Comparison of ENCODE assay signal across 19 cellular contexts in the genomic region with DNA sequence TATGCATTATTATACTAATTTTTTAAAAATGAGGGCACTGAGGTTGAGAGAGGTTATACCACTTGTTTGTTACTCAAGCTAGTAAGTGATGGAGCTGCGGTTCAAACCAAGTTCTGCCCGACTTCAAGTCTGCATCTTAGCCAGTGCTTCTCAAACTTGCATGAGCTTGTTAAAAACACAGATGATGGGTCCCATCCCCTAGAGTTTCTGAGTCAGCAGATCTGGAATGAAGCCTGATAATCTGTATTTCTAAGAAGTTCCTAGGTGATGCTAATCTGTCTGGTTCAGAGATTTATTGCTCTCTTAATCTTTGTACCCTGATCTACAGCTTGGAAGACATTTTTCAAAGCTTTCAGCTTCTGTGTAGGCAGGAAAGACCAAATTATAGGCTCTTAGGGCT.
DNase-seq lines count a peak whose midpoint lies in the region; ATAC-seq and TF ChIP-seq lines count a peak whose summit lies in the region.
"Had no signal": no experiment of that assay in that cellular context is flagged by ENCODE, and none has a peak within 500 bp of the region (broad histone marks: within the 10 kb centered on the region; RNA-seq: fewer than 3 reads in every experiment).

No MANE protein-coding gene starts in this region.

- no peak for DNase-seq in activated naive CD8-positive, alpha-beta T cell treated with anti-CD3 and anti-CD28 coated beads for 36 hours
- DNase-seq in activated naive CD8-positive, alpha-beta T cell treated with anti-CD3 and anti-CD28 coated beads, Interleukin-2, amount 50 U/mL, for 24 hours = no peak
- DNase-seq in ascending aorta (ENCODE audit: low spot score in 2 of 2) (no peak), amygdala (lab: John Stamatoyannopoulos, UW) (no peak), RPMI8226 (no peak), hypothalamus (lab: John Stamatoyannopoulos, UW) (no peak)
- DNase-seq: activated CD4-positive, alpha-beta T cell treated with anti-CD3 and anti-CD28 coated beads for 48 hours; activated T-cell treated with anti-CD3 and anti-CD28 coated beads, Interleukin-2, amount 50 U/mL, for 4 hours; brain microvascular endothelial cell; NCI-H1436; NCI-H2171 treated with DMSO at 0.1 percent for 48 hours; NCI-H774; thyroid gland had no signal

- H3K27ac ChIP-seq in ascending aorta (peak overlapping the region; percentile 3 to 8), mesodermal cell (ENCODE audit: low read depth, low read length, severe bottlenecking) (peak overlapping the region; percentile 10), urinary bladder (ENCODE audit: low read depth) (peak overlapping the region; percentile 10)
- H3K27ac ChIP-seq: brain microvascular endothelial cell, C4-2B had no signal

- no peaks in the 10 kb centered on the region for H3K9me3 Mint-ChIP-seq in activated naive CD8-positive, alpha-beta T cell treated with anti-CD3 and anti-CD28 coated beads for 36 hours
- H3K9me3 Mint-ChIP-seq in activated naive CD8-positive, alpha-beta T cell treated with anti-CD3 and anti-CD28 coated beads, Interleukin-2, amount 50 U/mL, for 24 hours = peaks cover under 1% of the 10 kb centered on the region
- H3K9me3 Mint-ChIP-seq: activated naive CD4-positive, alpha-beta T cell treated with anti-CD3 and anti-CD28 coated beads, Interleukin-2, amount 50 U/mL, for 24 hours had no signal

- H3K4me1 Mint-ChIP-seq in activated naive CD8-positive, alpha-beta T cell treated with anti-CD3 and anti-CD28 coated beads for 36 hours = peaks cover 2% of the 10 kb centered on the region
- H3K4me1 Mint-ChIP-seq in activated naive CD8-positive, alpha-beta T cell treated with anti-CD3 and anti-CD28 coated beads, Interleukin-2, amount 50 U/mL, for 24 hours = peaks cover 48% of the 10 kb centered on the region

- H3K4me1 ChIP-seq in ascending aorta (peaks cover 0 to 18% of the 10 kb centered on the region in 2 donors), mesodermal cell (ENCODE audit: control insufficient read depth, insufficient read depth, low read length, poor library complexity, severe bottlenecking) (peaks cover 4% of the 10 kb centered on the region), urinary bladder (ENCODE audit: insufficient read depth) (no peaks in the 10 kb centered on the region)

- H3K27me3 ChIP-seq in ascending aorta = no peaks in the 10 kb centered on the region
- H3K27me3 ChIP-seq: brain microvascular endothelial cell, thyroid gland had no signal

- H3K36me3 Mint-ChIP-seq in activated naive CD8-positive, alpha-beta T cell treated with anti-CD3 and anti-CD28 coated beads for 36 hours = no peaks in the 10 kb centered on the region
- no peaks in the 10 kb centered on the region for H3K36me3 Mint-ChIP-seq in activated naive CD8-positive, alpha-beta T cell treated with anti-CD3 and anti-CD28 coated beads, Interleukin-2, amount 50 U/mL, for 24 hours (ENCODE audit: low read depth)
- H3K36me3 Mint-ChIP-seq: activated naive CD4-positive, alpha-beta T cell treated with anti-CD3 and anti-CD28 coated beads, Interleukin-2, amount 50 U/mL, for 24 hours had no signal

- peaks cover 0 to 11% of the 10 kb centered on the region in 2 donors for H3K36me3 ChIP-seq in ascending aorta
- no peaks in the 10 kb centered on the region for H3K36me3 ChIP-seq in mesodermal cell (ENCODE audit: control insufficient read depth, insufficient read depth, low read length)
- H3K36me3 ChIP-seq in urinary bladder (ENCODE audit: insufficient read depth) = no peaks in the 10 kb centered on the region
- H3K36me3 ChIP-seq: brain microvascular endothelial cell, thyroid gland had no signal

- 79 to 100% methylated on average over 2 of the region's 2 CpGs for WGBS in mesodermal cell (ENCODE audit: insufficient coverage in 2 of 2), 2 experiments
- WGBS in urinary bladder = 31% methylated on average over 2 of the region's 2 CpGs

- no peak for TF ChIP-seq CTCF in ascending aorta (IDR thresholded peaks at IDR 0.05)

- no peaks in the 10 kb centered on the region for H3K9me3 ChIP-seq in ascending aorta
- H3K9me3 ChIP-seq in mesodermal cell (ENCODE audit: control insufficient read depth, low read length) = no peaks in the 10 kb centered on the region
- H3K9me3 ChIP-seq: thyroid gland had no signal

- intact Hi-C loops in ascending aorta (cut with DNase I) = no loop called here

- peak overlapping the region; percentile 21 for H3K27ac Mint-ChIP-seq in activated naive CD8-positive, alpha-beta T cell treated with anti-CD3 and anti-CD28 coated beads for 36 hours
- H3K27ac Mint-ChIP-seq in activated naive CD8-positive, alpha-beta T cell treated with anti-CD3 and anti-CD28 coated beads, Interleukin-2, amount 50 U/mL, for 24 hours = no peak overlapping the region
- H3K27ac Mint-ChIP-seq: activated naive CD4-positive, alpha-beta T cell treated with anti-CD3 and anti-CD28 coated beads, Interleukin-2, amount 50 U/mL, for 24 hours had no signal

- no peak overlapping the region for H3K4me3 Mint-ChIP-seq in activated naive CD8-positive, alpha-beta T cell treated with anti-CD3 and anti-CD28 coated beads for 36 hours
- H3K4me3 Mint-ChIP-seq in activated naive CD8-positive, alpha-beta T cell treated with anti-CD3 and anti-CD28 coated beads, Interleukin-2, amount 50 U/mL, for 24 hours = no peak overlapping the region
- H3K4me3 Mint-ChIP-seq: activated naive CD4-positive, alpha-beta T cell treated with anti-CD3 and anti-CD28 coated beads, Interleukin-2, amount 50 U/mL, for 24 hours; activated T-cell treated with anti-CD3 and anti-CD28 coated beads, Interleukin-2, amount 50 U/mL, for 4 hours had no signal

- ATAC-seq in activated naive CD8-positive, alpha-beta T cell treated with anti-CD3 and anti-CD28 coated beads, Interleukin-2, amount 50 U/mL, for 24 hours = no peak
- ATAC-seq: activated T-cell treated with anti-CD3 and anti-CD28 coated beads, Interleukin-2, amount 50 U/mL, for 4 hours; left lobe of liver; SK-N-SH treated with all-trans-retinoic acid at 6 μM for 48 hours had no signal

- peaks cover 3% of the 10 kb centered on the region for H3K27me3 Mint-ChIP-seq in activated naive CD8-positive, alpha-beta T cell treated with anti-CD3 and anti-CD28 coated beads for 36 hours
- no peaks in the 10 kb centered on the region for H3K27me3 Mint-ChIP-seq in activated naive CD8-positive, alpha-beta T cell treated with anti-CD3 and anti-CD28 coated beads, Interleukin-2, amount 50 U/mL, for 24 hours

- H3K4me3 ChIP-seq in ascending aorta (no peak overlapping the region), mesodermal cell (ENCODE audit: extremely low read depth, insufficient read depth, low read length, poor library complexity, severe bottlenecking) (no peak overlapping the region), urinary bladder (ENCODE audit: low read depth, low read length) (no peak overlapping the region)
- H3K4me3 ChIP-seq: thyroid gland had no signal
